ENCODE assay signal across 34 cellular contexts in genomic region chr9:123165813-123166212, GRCh38.
"Had no signal": no experiment of that assay in that cellular context is flagged by ENCODE, and none has a peak within 500 bp of the region (broad histone marks: within the 10 kb centered on the region; RNA-seq: fewer than 3 reads in every experiment).

No MANE protein-coding gene starts in this region.

- DNase-seq: activated CD4-positive, alpha-beta memory T cell treated with anti-CD3 and anti-CD28 coated beads, Interleukin-2, amount 10 ng/mL, durations not matched to agents 7 days and 5 days; activated CD4-positive, alpha-beta T cell treated with anti-CD3 and anti-CD28 coated beads for 1 hour; activated CD4-positive, alpha-beta T cell treated with anti-CD3 and anti-CD28 coated beads for 48 hours; activated CD4-positive, CD25-positive, alpha-beta regulatory T cell; activated CD8-positive, alpha-beta memory T cell treated with anti-CD3 and anti-CD28 coated beads for 24 hours; activated CD8-positive, alpha-beta memory T cell treated with anti-CD3 and anti-CD28 coated beads, Interleukin-2, amount 10 ng/mL, durations not matched to agents 7 days and 5 days; activated effector memory CD4-positive, alpha-beta T cell treated with anti-CD3 and anti-CD28 coated beads, Interleukin-2, amount 50 U/mL, for 16 hours; activated naive CD4-positive, alpha-beta T cell; activated naive CD4-positive, alpha-beta T cell treated with anti-CD3 and anti-CD28 coated beads, Interleukin-2, amount 50 U/mL, for 16 hours; activated naive CD8-positive, alpha-beta T cell treated with anti-CD3 and anti-CD28 coated beads for 36 hours; activated T-cell treated with anti-CD3 and anti-CD28 coated beads, Interleukin-2, amount 50 U/mL, for 1 hour; activated T-cell treated with anti-CD3 and anti-CD28 coated beads, Interleukin-2, amount 50 U/mL, for 72 hours; amniotic stem cell; aorta; brain microvascular endothelial cell; central memory CD4-positive, alpha-beta T cell; MG63; NCI-H1048; NCI-H1105 treated with DMSO at 0.1 percent for 48 hours; NCI-H1436 treated with DMSO at 0.1 percent for 48 hours; NCI-H1694 treated with DMSO at 0.1 percent for 48 hours; NCI-H2029; NCI-H345; NCI-H524 treated with DMSO at 0.1 percent for 48 hours; NK-92 treated with Interleukin-12 subunit alpha and Interleukin-12 subunit beta, amount 100 ng/mL, for 24 hours; OCI-M1; SHP77; SJCRH30; T-cell; T-helper 17 cell; T-helper 9 cell had no signal

- H3K36me3 Mint-ChIP-seq: activated CD8-positive, alpha-beta memory T cell treated with anti-CD3 and anti-CD28 coated beads, Interleukin-2, amount 10 ng/mL, durations not matched to agents 7 days and 5 days had no signal

- H3K9me3 ChIP-seq: MG63, SJCRH30 had no signal

- H3K9me3 Mint-ChIP-seq: activated CD4-positive, alpha-beta memory T cell treated with anti-CD3 and anti-CD28 coated beads, Interleukin-2, amount 10 ng/mL, durations not matched to agents 7 days and 5 days; activated naive CD8-positive, alpha-beta T cell treated with anti-CD3 and anti-CD28 coated beads for 36 hours; activated T-cell treated with anti-CD3 and anti-CD28 coated beads, Interleukin-2, amount 50 U/mL, for 72 hours; activated T-helper 17 cell treated with anti-CD3 and anti-CD28 coated beads, Interleukin-2, amount 50 U/mL, for 72 hours; T-cell had no signal

- ATAC-seq: activated CD8-positive, alpha-beta memory T cell treated with anti-CD3 and anti-CD28 coated beads, Interleukin-2, amount 10 ng/mL, durations not matched to agents 7 days and 5 days; activated T-cell treated with anti-CD3 and anti-CD28 coated beads, Interleukin-2, amount 50 U/mL, for 72 hours; activated T-helper 17 cell treated with anti-CD3 and anti-CD28 coated beads, Interleukin-2, amount 50 U/mL, for 72 hours; T-cell; T-helper 17 cell had no signal

- H3K27ac ChIP-seq: brain microvascular endothelial cell, SJCRH30, SK-N-MC, VCaP had no signal

- H3K27ac Mint-ChIP-seq: activated CD4-positive, alpha-beta memory T cell treated with anti-CD3 and anti-CD28 coated beads, Interleukin-2, amount 10 ng/mL, durations not matched to agents 7 days and 5 days; activated CD8-positive, alpha-beta memory T cell treated with anti-CD3 and anti-CD28 coated beads, Interleukin-2, amount 10 ng/mL, durations not matched to agents 7 days and 5 days; activated naive CD8-positive, alpha-beta T cell treated with anti-CD3 and anti-CD28 coated beads for 36 hours; activated T-cell treated with anti-CD3 and anti-CD28 coated beads, Interleukin-2, amount 50 U/mL, for 72 hours; activated T-helper 17 cell treated with anti-CD3 and anti-CD28 coated beads, Interleukin-2, amount 50 U/mL, for 72 hours; T-cell; T-helper 17 cell had no signal

- H3K4me1 ChIP-seq: SJCRH30 had no signal

- H3K36me3 ChIP-seq: brain microvascular endothelial cell, MG63, SJCRH30 had no signal

- H3K4me3 Mint-ChIP-seq: activated CD4-positive, alpha-beta memory T cell treated with anti-CD3 and anti-CD28 coated beads, Interleukin-2, amount 10 ng/mL, durations not matched to agents 7 days and 5 days; activated CD8-positive, alpha-beta memory T cell treated with anti-CD3 and anti-CD28 coated beads, Interleukin-2, amount 10 ng/mL, durations not matched to agents 7 days and 5 days; activated naive CD8-positive, alpha-beta T cell treated with anti-CD3 and anti-CD28 coated beads for 36 hours; activated T-cell treated with anti-CD3 and anti-CD28 coated beads, Interleukin-2, amount 50 U/mL, for 72 hours; activated T-helper 17 cell treated with anti-CD3 and anti-CD28 coated beads, Interleukin-2, amount 50 U/mL, for 72 hours; T-cell; T-helper 17 cell had no signal

- H3K27me3 Mint-ChIP-seq: activated CD4-positive, alpha-beta memory T cell treated with anti-CD3 and anti-CD28 coated beads, Interleukin-2, amount 10 ng/mL, durations not matched to agents 7 days and 5 days; activated CD8-positive, alpha-beta memory T cell treated with anti-CD3 and anti-CD28 coated beads, Interleukin-2, amount 10 ng/mL, durations not matched to agents 7 days and 5 days; activated naive CD8-positive, alpha-beta T cell treated with anti-CD3 and anti-CD28 coated beads for 36 hours; activated T-helper 17 cell treated with anti-CD3 and anti-CD28 coated beads, Interleukin-2, amount 50 U/mL, for 72 hours; T-cell; T-helper 17 cell had no signal

- H3K4me1 Mint-ChIP-seq: activated CD4-positive, alpha-beta memory T cell treated with anti-CD3 and anti-CD28 coated beads, Interleukin-2, amount 10 ng/mL, durations not matched to agents 7 days and 5 days; activated T-helper 17 cell treated with anti-CD3 and anti-CD28 coated beads, Interleukin-2, amount 50 U/mL, for 72 hours; T-helper 17 cell had no signal

- H3K27me3 ChIP-seq: brain microvascular endothelial cell, MG63, SJCRH30 had no signal

- H3K4me3 ChIP-seq: MG63, SJCRH30, SK-N-MC had no signal
